Comparison of ENCODE assay signal across 13 cellular contexts in genomic region chr14:22494486-22495135, GRCh38.
DNase-seq lines count a peak whose midpoint lies in the region; ATAC-seq, FAIRE-seq and TF ChIP-seq lines count a peak whose summit lies in the region.
"Had no signal": no experiment of that assay in that cellular context is flagged by ENCODE, and none has a peak within 500 bp of the region (broad histone marks: within the 10 kb centered on the region; RNA-seq: fewer than 3 reads in every experiment).

No MANE protein-coding gene starts in this region.

- CTCF ChIA-PET in activated CD4-positive, alpha-beta T cell treated with anti-CD3 and anti-CD28 coated beads for 36 hours (lab: Charles Lee): interaction anchor here (0.9 kb wide), 1 partner anchor 62 kb away, joined by 3 read pairs; no protein-coding TSS in a partner anchor
- CTCF ChIA-PET in activated CD8-positive, alpha-beta T cell treated with anti-CD3 and anti-CD28 coated beads for 36 hours (lab: Charles Lee): no interaction called here

- DNase-seq in activated CD4-positive, alpha-beta T cell treated with anti-CD3 and anti-CD28 coated beads for 36 hours: no peak
- DNase-seq in activated CD4-positive, alpha-beta T cell treated with anti-CD3 and anti-CD28 coated beads for 48 hours: no peak
- DNase-seq in GM12892 (ENCODE audit: insufficient read length) (no peak), memory B cell (ENCODE audit: low spot score in 2 of 2) (no peak), SK-N-DZ (ENCODE audit: low spot score) (no peak), NCI-H226 (no peak)
- no peak for DNase-seq in activated CD8-positive, alpha-beta T cell treated with anti-CD3 and anti-CD28 coated beads for 36 hours
- DNase-seq: KBM-7, NCI-H1417, NCI-H510A treated with DMSO at 0.1 percent for 48 hours, tibial artery had no signal

- ATAC-seq in activated CD4-positive, alpha-beta T cell treated with anti-CD3 and anti-CD28 coated beads for 36 hours: no peak
- ATAC-seq in activated CD8-positive, alpha-beta T cell treated with anti-CD3 and anti-CD28 coated beads for 36 hours: no peak
- no peak for ATAC-seq in memory B cell (ENCODE audit: low read depth)
- ATAC-seq in HG02763 (IDR thresholded peaks at IDR 0.05; ENCODE audit: unreplicated experiment): no peak

- intact Hi-C loops in activated CD4-positive, alpha-beta T cell treated with anti-CD3 and anti-CD28 coated beads for 36 hours (cut with DNase I, micrococcal nuclease): loop anchor here (5.0 kb wide), 6 partner anchors 38 to 642 kb away; no protein-coding TSS in a partner anchor
- intact Hi-C loops in activated CD8-positive, alpha-beta T cell treated with anti-CD3 and anti-CD28 coated beads for 36 hours (cut with micrococcal nuclease): no loop called here

- FAIRE-seq in GM12892 (lab: Jason Lieb, UNC): no peak

- H3K9me3 Mint-ChIP-seq in activated CD4-positive, alpha-beta T cell treated with anti-CD3 and anti-CD28 coated beads for 36 hours (ENCODE audit: low read depth): no peaks in the 10 kb centered on the region
- no peaks in the 10 kb centered on the region for H3K9me3 Mint-ChIP-seq in activated CD8-positive, alpha-beta T cell treated with anti-CD3 and anti-CD28 coated beads for 36 hours
- H3K9me3 Mint-ChIP-seq in memory B cell: no peaks in the 10 kb centered on the region
- H3K9me3 Mint-ChIP-seq: neural progenitor cell had no signal

- peak overlapping the region; percentile 99 for H3K27ac Mint-ChIP-seq in activated CD4-positive, alpha-beta T cell treated with anti-CD3 and anti-CD28 coated beads for 36 hours
- peak overlapping the region; percentile 92 for H3K27ac Mint-ChIP-seq in activated CD8-positive, alpha-beta T cell treated with anti-CD3 and anti-CD28 coated beads for 36 hours
- H3K27ac Mint-ChIP-seq in memory B cell: peak overlapping the region; percentile 96
- H3K27ac Mint-ChIP-seq: neural progenitor cell had no signal

- POLR2A ChIA-PET in activated CD4-positive, alpha-beta T cell treated with anti-CD3 and anti-CD28 coated beads for 36 hours (lab: Charles Lee): interaction anchor here (0.6 to 2.0 kb wide), 2 partner anchors 29 to 61 kb away, joined by 3 to 6 read pairs; no protein-coding TSS in a partner anchor
- POLR2A ChIA-PET in activated CD8-positive, alpha-beta T cell treated with anti-CD3 and anti-CD28 coated beads for 36 hours (lab: Charles Lee): interaction anchor here (29.5 to 33.3 kb wide), 2 partner anchors 17 to 57 kb away, joined by 575 to 684 read pairs; no protein-coding TSS in a partner anchor

- peaks cover 98% of the 10 kb centered on the region for H3K36me3 Mint-ChIP-seq in activated CD4-positive, alpha-beta T cell treated with anti-CD3 and anti-CD28 coated beads for 36 hours (ENCODE audit: low read depth)
- peaks cover 97% of the 10 kb centered on the region for H3K36me3 Mint-ChIP-seq in activated CD8-positive, alpha-beta T cell treated with anti-CD3 and anti-CD28 coated beads for 36 hours (ENCODE audit: low read depth)
- H3K36me3 Mint-ChIP-seq in memory B cell: no peaks in the 10 kb centered on the region
- H3K36me3 Mint-ChIP-seq: neural progenitor cell had no signal

- no peak for TF ChIP-seq CTCF in activated CD8-positive, alpha-beta T cell treated with anti-CD3 and anti-CD28 coated beads for 36 hours (IDR thresholded peaks at IDR 0.05)

- peaks cover 11% of the 10 kb centered on the region for H3K4me1 Mint-ChIP-seq in activated CD4-positive, alpha-beta T cell treated with anti-CD3 and anti-CD28 coated beads for 36 hours
- peaks cover 5% of the 10 kb centered on the region for H3K4me1 Mint-ChIP-seq in activated CD8-positive, alpha-beta T cell treated with anti-CD3 and anti-CD28 coated beads for 36 hours (ENCODE audit: low read depth)
- peaks cover 56% of the 10 kb centered on the region for H3K4me1 Mint-ChIP-seq in memory B cell

- no peaks in the 10 kb centered on the region for H3K27me3 Mint-ChIP-seq in activated CD4-positive, alpha-beta T cell treated with anti-CD3 and anti-CD28 coated beads for 36 hours
- no peaks in the 10 kb centered on the region for H3K27me3 Mint-ChIP-seq in activated CD8-positive, alpha-beta T cell treated with anti-CD3 and anti-CD28 coated beads for 36 hours
- peaks cover 15% of the 10 kb centered on the region for H3K27me3 Mint-ChIP-seq in memory B cell

- TF ChIP-seq POLR2A in GM12892 (IDR thresholded peaks at IDR 0.05; ENCODE audit: low read depth, low read length): peak; percentile 42; the same call in 1 of the 2 replicates

- H3K4me3 Mint-ChIP-seq in activated CD4-positive, alpha-beta T cell treated with anti-CD3 and anti-CD28 coated beads for 36 hours: peak overlapping the region; percentile 84
- peak overlapping the region; percentile 82 for H3K4me3 Mint-ChIP-seq in activated CD8-positive, alpha-beta T cell treated with anti-CD3 and anti-CD28 coated beads for 36 hours
- peak overlapping the region; percentile 28 for H3K4me3 Mint-ChIP-seq in memory B cell
- H3K4me3 Mint-ChIP-seq: neural progenitor cell had no signal

Comparison
In these comparisons a context has a peak if more than half of its experiments do, and no peak if none do; other contexts are left out.
1. H3K4me3 Mint-ChIP-seq: peak in every context shown above with its lines; median percentile 84 in activated CD4-positive, alpha-beta T cell treated with anti-CD3 and anti-CD28 coated beads for 36 hours; 82 in activated CD8-positive, alpha-beta T cell treated with anti-CD3 and anti-CD28 coated beads for 36 hours; 28 in memory B cell.